1 cellular context compared by ENCODE assay signal in the genomic region with DNA sequence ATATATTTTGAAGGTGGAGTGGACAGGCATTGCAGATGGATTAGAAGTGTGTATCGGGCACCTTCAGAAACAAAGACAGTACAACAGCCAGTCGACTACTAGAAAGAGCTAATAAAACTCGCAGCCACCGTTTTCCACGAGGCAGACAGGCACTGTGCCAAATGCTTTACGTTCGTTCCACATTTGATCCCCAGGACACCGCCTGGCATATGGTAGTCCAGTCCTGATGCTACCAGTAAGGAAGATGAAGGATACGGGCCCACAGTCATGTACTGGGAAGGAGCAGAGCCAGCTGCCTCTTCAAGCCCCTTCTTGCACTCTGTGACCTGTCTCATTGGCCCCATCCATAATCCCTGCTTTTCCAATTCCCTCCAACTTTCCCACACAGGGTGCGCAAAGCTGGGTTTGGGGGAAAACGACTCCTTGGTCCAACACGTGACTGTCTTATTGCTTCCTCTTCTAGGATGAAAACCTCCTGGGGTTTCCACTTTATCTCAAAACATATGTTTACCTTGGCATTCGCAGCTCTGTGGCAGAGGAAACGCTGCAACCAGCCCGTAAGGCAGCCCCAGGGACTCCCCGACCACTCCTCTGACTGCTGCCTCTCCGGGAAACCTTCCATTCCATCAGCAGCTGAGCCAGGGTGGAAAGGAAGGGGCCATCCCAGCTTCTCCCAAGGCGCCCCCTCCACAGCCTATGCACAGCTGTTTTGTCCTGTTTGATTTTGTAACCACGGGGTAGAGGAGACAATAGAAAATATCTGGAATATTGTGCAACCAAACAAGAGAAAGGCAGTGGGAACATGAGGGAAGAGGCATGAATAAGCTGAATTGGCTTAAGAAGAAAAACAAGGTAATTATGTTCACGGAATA.
TF ChIP-seq lines count a peak whose summit lies in the region.

No MANE protein-coding gene starts in this region.

TF ChIP-seq in HEK293, 187 proteins besides CTCF, POLR2A, EP300 and RAD21 (continued from another document):
- TF ChIP-seq, protein P1, sequence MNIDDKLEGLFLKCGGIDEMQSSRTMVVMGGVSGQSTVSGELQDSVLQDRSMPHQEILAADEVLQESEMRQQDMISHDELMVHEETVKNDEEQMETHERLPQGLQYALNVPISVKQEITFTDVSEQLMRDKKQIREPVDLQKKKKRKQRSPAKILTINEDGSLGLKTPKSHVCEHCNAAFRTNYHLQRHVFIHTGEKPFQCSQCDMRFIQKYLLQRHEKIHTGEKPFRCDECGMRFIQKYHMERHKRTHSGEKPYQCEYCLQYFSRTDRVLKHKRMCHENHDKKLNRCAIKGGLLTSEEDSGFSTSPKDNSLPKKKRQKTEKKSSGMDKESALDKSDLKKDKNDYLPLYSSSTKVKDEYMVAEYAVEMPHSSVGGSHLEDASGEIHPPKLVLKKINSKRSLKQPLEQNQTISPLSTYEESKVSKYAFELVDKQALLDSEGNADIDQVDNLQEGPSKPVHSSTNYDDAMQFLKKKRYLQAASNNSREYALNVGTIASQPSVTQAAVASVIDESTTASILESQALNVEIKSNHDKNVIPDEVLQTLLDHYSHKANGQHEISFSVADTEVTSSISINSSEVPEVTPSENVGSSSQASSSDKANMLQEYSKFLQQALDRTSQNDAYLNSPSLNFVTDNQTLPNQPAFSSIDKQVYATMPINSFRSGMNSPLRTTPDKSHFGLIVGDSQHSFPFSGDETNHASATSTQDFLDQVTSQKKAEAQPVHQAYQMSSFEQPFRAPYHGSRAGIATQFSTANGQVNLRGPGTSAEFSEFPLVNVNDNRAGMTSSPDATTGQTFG (tag by site-specific recombination; IDR thresholded peaks at IDR 0.05; ENCODE audit: borderline replicate concordance): no peak
- TF ChIP-seq ZNF404 (tag by site-specific recombination; IDR thresholded peaks at IDR 0.05): no peak
- TF ChIP-seq ZNF391 (tag by site-specific recombination; IDR thresholded peaks at IDR 0.05; ENCODE audit: borderline replicate concordance, low read depth): no peak
- TF ChIP-seq, protein P2, sequence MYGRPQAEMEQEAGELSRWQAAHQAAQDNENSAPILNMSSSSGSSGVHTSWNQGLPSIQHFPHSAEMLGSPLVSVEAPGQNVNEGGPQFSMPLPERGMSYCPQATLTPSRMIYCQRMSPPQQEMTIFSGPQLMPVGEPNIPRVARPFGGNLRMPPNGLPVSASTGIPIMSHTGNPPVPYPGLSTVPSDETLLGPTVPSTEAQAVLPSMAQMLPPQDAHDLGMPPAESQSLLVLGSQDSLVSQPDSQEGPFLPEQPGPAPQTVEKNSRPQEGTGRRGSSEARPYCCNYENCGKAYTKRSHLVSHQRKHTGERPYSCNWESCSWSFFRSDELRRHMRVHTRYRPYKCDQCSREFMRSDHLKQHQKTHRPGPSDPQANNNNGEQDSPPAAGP (tag by site-specific recombination; IDR thresholded peaks at IDR 0.05): no peak
